ENCODE assay signal across 1 cellular context in genomic region chr15:75112848-75113492, GRCh38.
TF ChIP-seq lines count a peak whose summit lies in the region.

No MANE protein-coding gene starts in this region.

TF ChIP-seq in GM12878, 131 proteins besides CTCF, POLR2A, EP300 and RAD21 (continued from another document and continues in another):
- TF ChIP-seq ZBTB33 (IDR thresholded peaks at IDR 0.05) (no peak), CHD4 (IDR thresholded peaks at IDR 0.05) (no peak), LARP7 (IDR thresholded peaks at IDR 0.05) (no peak), CEBPB (IDR thresholded peaks at IDR 0.05; ENCODE audit: borderline replicate concordance in 1 of 2, low read depth in 2 of 2, low read length in 2 of 2) (0 out of 4 replicates have a peak, but pooled peaks of 1 of the 2 experiments have one; percentile 44), POLR2AphosphoS2 (IDR thresholded peaks at IDR 0.05; ENCODE audit: low read depth, low read length) (no peak), RCOR1 (conservative IDR thresholded peaks at IDR 0.05; ENCODE audit: low read depth, low read length) (no peak), BHLHE40 (IDR thresholded peaks at IDR 0.05; ENCODE audit: borderline replicate concordance in 1 of 2, low read depth in 2 of 2, low read length in 1 of 2) (peak; percentile 70 to 78), KAT2A (conservative IDR thresholded peaks at IDR 0.05; ENCODE audit: control insufficient read depth, low read depth, low read length) (no peak), SRF (IDR thresholded peaks at IDR 0.05; ENCODE audit: low read depth in 2 of 2, low read length in 2 of 2) (no peak), ZNF217 (IDR thresholded peaks at IDR 0.05) (peak; percentile 91), SMARCA5 (IDR thresholded peaks at IDR 0.05) (no peak), RUNX3 (IDR thresholded peaks at IDR 0.05; ENCODE audit: low read length) (peak; percentile 64), EED (IDR thresholded peaks at IDR 0.05; ENCODE audit: low read depth) (peak; percentile 98), MEF2B (IDR thresholded peaks at IDR 0.05; ENCODE audit: partially characterized antibody, poor library complexity, severe bottlenecking) (peak; percentile 99), SREBF2 (IDR thresholded peaks at IDR 0.05; ENCODE audit: low read length) (no peak), WRNIP1 (IDR thresholded peaks at IDR 0.05; ENCODE audit: borderline replicate concordance, low read depth, low read length) (no peak), GABPA (IDR thresholded peaks at IDR 0.05; ENCODE audit: low read depth) (no peak), TAF1 (IDR thresholded peaks at IDR 0.05; ENCODE audit: borderline replicate concordance, low read depth, low read length) (no peak), ZZZ3 (IDR thresholded peaks at IDR 0.05; ENCODE audit: control insufficient read depth, insufficient read length, low read depth) (no peak), CREM (IDR thresholded peaks at IDR 0.05; ENCODE audit: low read depth) (peak; percentile 73), TCF7 (IDR thresholded peaks at IDR 0.05; ENCODE audit: borderline replicate concordance) (no peak), GATAD2B (conservative IDR thresholded peaks at IDR 0.05; ENCODE audit: low read depth) (peak; percentile 81), ZNF687 (IDR thresholded peaks at IDR 0.05) (0 out of 2 replicates have a peak, but pooled peaks have one; percentile 40), DPF2 (IDR thresholded peaks at IDR 0.05) (peak; percentile 97), JUNB (IDR thresholded peaks at IDR 0.05) (peak; percentile 77), CHD1 (IDR thresholded peaks at IDR 0.05; ENCODE audit: low read depth, low read length) (0 out of 2 replicates have a peak, but pooled peaks have one; percentile 45), NR2C1 (IDR thresholded peaks at IDR 0.05) (no peak), SP1 (IDR thresholded peaks at IDR 0.05; ENCODE audit: low read depth, low read length) (peak; percentile 32), CHD2 (IDR thresholded peaks at IDR 0.05; ENCODE audit: borderline replicate concordance, low read depth, low read length) (peak; percentile 80; the same call in 1 of the 2 replicates), SMAD5 (IDR thresholded peaks at IDR 0.05; ENCODE audit: low read depth) (no peak), TCF12 (IDR thresholded peaks at IDR 0.05; ENCODE audit: low read depth, low read length) (peak; percentile 51; the same call in 1 of the 2 replicates), BCL3 (IDR thresholded peaks at IDR 0.05; ENCODE audit: borderline replicate concordance, insufficient read depth, low read depth, low read length, poor library complexity, severe bottlenecking) (peak; percentile 64), BMI1 (IDR thresholded peaks at IDR 0.05; ENCODE audit: borderline replicate concordance) (peak; percentile 90), IKZF2 (IDR thresholded peaks at IDR 0.05) (peak; percentile 99), RBBP5 (conservative IDR thresholded peaks at IDR 0.05) (no peak), NBN (IDR thresholded peaks at IDR 0.05) (peak; percentile 97)
- TF ChIP-seq, protein P1, sequence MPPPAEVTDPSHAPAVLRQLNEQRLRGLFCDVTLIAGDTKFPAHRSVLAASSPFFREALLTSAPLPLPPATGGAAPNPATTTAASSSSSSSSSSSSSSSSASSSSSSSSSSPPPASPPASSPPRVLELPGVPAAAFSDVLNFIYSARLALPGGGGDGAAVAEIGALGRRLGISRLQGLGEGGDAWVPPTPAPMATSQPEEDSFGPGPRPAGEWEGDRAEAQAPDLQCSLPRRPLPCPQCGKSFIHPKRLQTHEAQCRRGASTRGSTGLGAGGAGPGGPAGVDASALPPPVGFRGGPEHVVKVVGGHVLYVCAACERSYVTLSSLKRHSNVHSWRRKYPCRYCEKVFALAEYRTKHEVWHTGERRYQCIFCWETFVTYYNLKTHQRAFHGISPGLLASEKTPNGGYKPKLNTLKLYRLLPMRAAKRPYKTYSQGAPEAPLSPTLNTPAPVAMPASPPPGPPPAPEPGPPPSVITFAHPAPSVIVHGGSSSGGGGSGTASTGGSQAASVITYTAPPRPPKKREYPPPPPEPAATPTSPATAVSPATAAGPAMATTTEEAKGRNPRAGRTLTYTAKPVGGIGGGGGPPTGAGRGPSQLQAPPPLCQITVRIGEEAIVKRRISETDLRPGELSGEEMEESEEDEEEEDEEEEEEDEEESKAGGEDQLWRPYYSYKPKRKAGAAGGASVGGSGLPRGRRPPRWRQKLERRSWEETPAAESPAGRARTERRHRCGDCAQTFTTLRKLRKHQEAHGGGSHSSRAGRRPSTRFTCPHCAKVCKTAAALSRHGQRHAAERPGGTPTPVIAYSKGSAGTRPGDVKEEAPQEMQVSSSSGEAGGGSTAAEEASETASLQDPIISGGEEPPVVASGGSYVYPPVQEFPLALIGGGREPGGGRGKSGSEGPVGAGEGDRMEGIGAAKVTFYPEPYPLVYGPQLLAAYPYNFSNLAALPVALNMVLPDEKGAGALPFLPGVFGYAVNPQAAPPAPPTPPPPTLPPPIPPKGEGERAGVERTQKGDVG (CRISPR knock-in tag; IDR thresholded peaks at IDR 0.05) = no peak
- TF ChIP-seq, protein P2, sequence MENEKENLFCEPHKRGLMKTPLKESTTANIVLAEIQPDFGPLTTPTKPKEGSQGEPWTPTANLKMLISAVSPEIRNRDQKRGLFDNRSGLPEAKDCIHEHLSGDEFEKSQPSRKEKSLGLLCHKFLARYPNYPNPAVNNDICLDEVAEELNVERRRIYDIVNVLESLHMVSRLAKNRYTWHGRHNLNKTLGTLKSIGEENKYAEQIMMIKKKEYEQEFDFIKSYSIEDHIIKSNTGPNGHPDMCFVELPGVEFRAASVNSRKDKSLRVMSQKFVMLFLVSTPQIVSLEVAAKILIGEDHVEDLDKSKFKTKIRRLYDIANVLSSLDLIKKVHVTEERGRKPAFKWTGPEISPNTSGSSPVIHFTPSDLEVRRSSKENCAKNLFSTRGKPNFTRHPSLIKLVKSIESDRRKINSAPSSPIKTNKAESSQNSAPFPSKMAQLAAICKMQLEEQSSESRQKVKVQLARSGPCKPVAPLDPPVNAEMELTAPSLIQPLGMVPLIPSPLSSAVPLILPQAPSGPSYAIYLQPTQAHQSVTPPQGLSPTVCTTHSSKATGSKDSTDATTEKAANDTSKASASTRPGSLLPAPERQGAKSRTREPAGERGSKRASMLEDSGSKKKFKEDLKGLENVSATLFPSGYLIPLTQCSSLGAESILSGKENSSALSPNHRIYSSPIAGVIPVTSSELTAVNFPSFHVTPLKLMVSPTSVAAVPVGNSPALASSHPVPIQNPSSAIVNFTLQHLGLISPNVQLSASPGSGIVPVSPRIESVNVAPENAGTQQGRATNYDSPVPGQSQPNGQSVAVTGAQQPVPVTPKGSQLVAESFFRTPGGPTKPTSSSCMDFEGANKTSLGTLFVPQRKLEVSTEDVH (IDR thresholded peaks at IDR 0.05; ENCODE audit: low read depth, partially characterized antibody) = no peak
- TF ChIP-seq, protein P3, sequence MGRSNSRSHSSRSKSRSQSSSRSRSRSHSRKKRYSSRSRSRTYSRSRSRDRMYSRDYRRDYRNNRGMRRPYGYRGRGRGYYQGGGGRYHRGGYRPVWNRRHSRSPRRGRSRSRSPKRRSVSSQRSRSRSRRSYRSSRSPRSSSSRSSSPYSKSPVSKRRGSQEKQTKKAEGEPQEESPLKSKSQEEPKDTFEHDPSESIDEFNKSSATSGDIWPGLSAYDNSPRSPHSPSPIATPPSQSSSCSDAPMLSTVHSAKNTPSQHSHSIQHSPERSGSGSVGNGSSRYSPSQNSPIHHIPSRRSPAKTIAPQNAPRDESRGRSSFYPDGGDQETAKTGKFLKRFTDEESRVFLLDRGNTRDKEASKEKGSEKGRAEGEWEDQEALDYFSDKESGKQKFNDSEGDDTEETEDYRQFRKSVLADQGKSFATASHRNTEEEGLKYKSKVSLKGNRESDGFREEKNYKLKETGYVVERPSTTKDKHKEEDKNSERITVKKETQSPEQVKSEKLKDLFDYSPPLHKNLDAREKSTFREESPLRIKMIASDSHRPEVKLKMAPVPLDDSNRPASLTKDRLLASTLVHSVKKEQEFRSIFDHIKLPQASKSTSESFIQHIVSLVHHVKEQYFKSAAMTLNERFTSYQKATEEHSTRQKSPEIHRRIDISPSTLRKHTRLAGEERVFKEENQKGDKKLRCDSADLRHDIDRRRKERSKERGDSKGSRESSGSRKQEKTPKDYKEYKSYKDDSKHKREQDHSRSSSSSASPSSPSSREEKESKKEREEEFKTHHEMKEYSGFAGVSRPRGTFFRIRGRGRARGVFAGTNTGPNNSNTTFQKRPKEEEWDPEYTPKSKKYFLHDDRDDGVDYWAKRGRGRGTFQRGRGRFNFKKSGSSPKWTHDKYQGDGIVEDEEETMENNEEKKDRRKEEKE (IDR thresholded peaks at IDR 0.05) = no peak
- TF ChIP-seq, protein P4, sequence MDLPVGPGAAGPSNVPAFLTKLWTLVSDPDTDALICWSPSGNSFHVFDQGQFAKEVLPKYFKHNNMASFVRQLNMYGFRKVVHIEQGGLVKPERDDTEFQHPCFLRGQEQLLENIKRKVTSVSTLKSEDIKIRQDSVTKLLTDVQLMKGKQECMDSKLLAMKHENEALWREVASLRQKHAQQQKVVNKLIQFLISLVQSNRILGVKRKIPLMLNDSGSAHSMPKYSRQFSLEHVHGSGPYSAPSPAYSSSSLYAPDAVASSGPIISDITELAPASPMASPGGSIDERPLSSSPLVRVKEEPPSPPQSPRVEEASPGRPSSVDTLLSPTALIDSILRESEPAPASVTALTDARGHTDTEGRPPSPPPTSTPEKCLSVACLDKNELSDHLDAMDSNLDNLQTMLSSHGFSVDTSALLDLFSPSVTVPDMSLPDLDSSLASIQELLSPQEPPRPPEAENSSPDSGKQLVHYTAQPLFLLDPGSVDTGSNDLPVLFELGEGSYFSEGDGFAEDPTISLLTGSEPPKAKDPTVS (IDR thresholded peaks at IDR 0.05; ENCODE audit: low read depth, low read length) = no peak
- TF ChIP-seq, protein P5, sequence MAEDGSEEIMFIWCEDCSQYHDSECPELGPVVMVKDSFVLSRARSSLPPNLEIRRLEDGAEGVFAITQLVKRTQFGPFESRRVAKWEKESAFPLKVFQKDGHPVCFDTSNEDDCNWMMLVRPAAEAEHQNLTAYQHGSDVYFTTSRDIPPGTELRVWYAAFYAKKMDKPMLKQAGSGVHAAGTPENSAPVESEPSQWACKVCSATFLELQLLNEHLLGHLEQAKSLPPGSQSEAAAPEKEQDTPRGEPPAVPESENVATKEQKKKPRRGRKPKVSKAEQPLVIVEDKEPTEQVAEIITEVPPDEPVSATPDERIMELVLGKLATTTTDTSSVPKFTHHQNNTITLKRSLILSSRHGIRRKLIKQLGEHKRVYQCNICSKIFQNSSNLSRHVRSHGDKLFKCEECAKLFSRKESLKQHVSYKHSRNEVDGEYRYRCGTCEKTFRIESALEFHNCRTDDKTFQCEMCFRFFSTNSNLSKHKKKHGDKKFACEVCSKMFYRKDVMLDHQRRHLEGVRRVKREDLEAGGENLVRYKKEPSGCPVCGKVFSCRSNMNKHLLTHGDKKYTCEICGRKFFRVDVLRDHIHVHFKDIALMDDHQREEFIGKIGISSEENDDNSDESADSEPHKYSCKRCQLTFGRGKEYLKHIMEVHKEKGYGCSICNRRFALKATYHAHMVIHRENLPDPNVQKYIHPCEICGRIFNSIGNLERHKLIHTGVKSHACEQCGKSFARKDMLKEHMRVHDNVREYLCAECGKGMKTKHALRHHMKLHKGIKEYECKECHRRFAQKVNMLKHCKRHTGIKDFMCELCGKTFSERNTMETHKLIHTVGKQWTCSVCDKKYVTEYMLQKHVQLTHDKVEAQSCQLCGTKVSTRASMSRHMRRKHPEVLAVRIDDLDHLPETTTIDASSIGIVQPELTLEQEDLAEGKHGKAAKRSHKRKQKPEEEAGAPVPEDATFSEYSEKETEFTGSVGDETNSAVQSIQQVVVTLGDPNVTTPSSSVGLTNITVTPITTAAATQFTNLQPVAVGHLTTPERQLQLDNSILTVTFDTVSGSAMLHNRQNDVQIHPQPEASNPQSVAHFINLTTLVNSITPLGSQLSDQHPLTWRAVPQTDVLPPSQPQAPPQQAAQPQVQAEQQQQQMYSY (CRISPR knock-in tag; IDR thresholded peaks at IDR 0.05) = no peak
